Comparison of ENCODE assay signal across 11 cellular contexts in the genomic region with DNA sequence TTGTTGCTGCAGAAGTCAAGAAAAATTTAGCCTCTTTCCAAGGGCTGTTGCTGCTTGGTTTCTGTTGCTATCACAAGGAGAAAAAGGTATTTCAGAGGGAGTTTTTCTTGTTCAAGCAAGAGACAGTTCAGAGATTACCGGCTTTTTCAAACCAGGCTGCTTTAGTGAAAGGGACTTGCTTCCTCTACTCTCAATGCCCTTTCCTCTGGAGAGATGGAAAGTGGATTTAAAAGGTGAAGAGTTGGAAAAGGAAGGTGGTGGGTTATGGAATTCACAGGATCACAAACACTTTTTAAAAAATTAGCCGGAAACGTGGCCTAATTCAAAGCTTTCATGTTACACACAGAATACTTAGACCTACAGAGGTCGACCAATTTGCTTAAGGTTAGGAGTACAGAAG. TPM values are rescaled to one million over a fixed set of nuclear protein-coding genes. Genes with fewer than 3 reads are reported as not detected.
DNase-seq lines count a peak whose midpoint lies in the region; ATAC-seq, FAIRE-seq and TF ChIP-seq lines count a peak whose summit lies in the region.
"Had no signal": no experiment of that assay in that cellular context is flagged by ENCODE, and none has a peak within 500 bp of the region (broad histone marks: within the 10 kb centered on the region; RNA-seq: fewer than 3 reads in every experiment).

No MANE protein-coding gene starts in this region.

- TF ChIP-seq CTCF in AG04449 (IDR thresholded peaks at IDR 0.05; ENCODE audit: insufficient read depth, low read length, missing control alignments) (no peak), HFF-Myc (IDR thresholded peaks at IDR 0.05; ENCODE audit: low read depth, low read length, missing control alignments) (no peak), GM12878 (IDR thresholded peaks at IDR 0.05 in 2 of 3, conservative IDR thresholded peaks at IDR 0.05 in 1 of 3; ENCODE audit: control insufficient read depth in 2 of 3, extremely low read depth in 1 of 3, insufficient read depth in 1 of 3, low read depth in 3 of 3, low read length in 3 of 3) (no peak), mesothelial cell of epicardium (IDR thresholded peaks at IDR 0.05; ENCODE audit: unreplicated experiment) (no peak)

- no peak for TF ChIP-seq POLR2A in GM12878 (IDR thresholded peaks at IDR 0.05; ENCODE audit: low read depth, low read length)

- ATAC-seq in GM12878: no peak
- ATAC-seq in HG03095 (IDR thresholded peaks at IDR 0.05; ENCODE audit: unreplicated experiment): no peak
- ATAC-seq in HG03108 (IDR thresholded peaks at IDR 0.05; ENCODE audit: unreplicated experiment): no peak

- CTCF ChIA-PET in AG04449 (lab: Yijun Ruan, JAX) (no interaction called here), GM12878 (lab: Yijun Ruan, JAX) (interaction anchor here (0.6 kb wide), 1 partner anchor 71 kb away, joined by 3 read pairs; no protein-coding TSS in a partner anchor)

- DNase-seq in AG04449 (ENCODE audit: low read depth, low spot score) (no peak), HFF-Myc (ENCODE audit: extremely low read depth, low read depth) (no peak), GM12878 (ENCODE audit: low read depth, low spot score) (no peak), mesothelial cell of epicardium (ENCODE audit: low spot score in 2 of 2, unreplicated experiment in 2 of 2) (no peak), amniotic stem cell (lab: John Stamatoyannopoulos, UW) (no peak), cortex of kidney (lab: John Stamatoyannopoulos, UW) (no peak)
- DNase-seq: kidney glomerular epithelial cell, SIG-M5 had no signal

- H3K27me3 Mint-ChIP-seq in mesothelial cell of epicardium (ENCODE audit: low read depth): peaks cover 7% of the 10 kb centered on the region

- peaks cover 0 to 17% of the 10 kb centered on the region in 2 experiments; a peak in 2 of 4 replicates for H3K36me3 ChIP-seq in GM12878 (ENCODE audit: control insufficient read depth in 2 of 2, insufficient read depth in 2 of 2, low read length in 1 of 2)

- no peaks in the 10 kb centered on the region for H3K9me3 ChIP-seq in GM12878 (replicated peaks; ENCODE audit: control insufficient read depth, insufficient read depth, low read length)

- no peaks in the 10 kb centered on the region for H4K20me1 ChIP-seq in GM12878 (ENCODE audit: control insufficient read depth, insufficient read depth)

- no peaks in the 10 kb centered on the region for H3K9me3 Mint-ChIP-seq in mesothelial cell of epicardium

- H3K36me3 Mint-ChIP-seq in mesothelial cell of epicardium: peaks cover 14% of the 10 kb centered on the region

- no peak overlapping the region for H2AFZ ChIP-seq in GM12878 (ENCODE audit: control insufficient read depth, low read depth, low read length)

- intact Hi-C loops in GM12878 (cut with micrococcal nuclease; ENCODE audit: unreplicated experiment): no loop called here

- POLR2A ChIA-PET in AG04449 (lab: Yijun Ruan, JAX): interaction anchor here (1.0 kb wide), 1 partner anchor 41 kb away, joined by 6 read pairs; a partner anchor contains a TSS
- POLR2A ChIA-PET in GM12878 (lab: Charles Lee): interaction anchor here (0.6 to 1.0 kb wide), 3 partner anchors 39 to 44 kb away, joined by 3 to 4 read pairs (median 3); no protein-coding TSS in a partner anchor

- peaks cover 6% of the 10 kb centered on the region; the same call in 1 of the 2 replicates for H3K4me1 ChIP-seq in GM12878 (ENCODE audit: control insufficient read depth, insufficient read depth, low read length)

- H3K27ac Mint-ChIP-seq in mesothelial cell of epicardium: peak overlapping the region; percentile 92

- peaks cover 28% of the 10 kb centered on the region for H3K4me1 Mint-ChIP-seq in mesothelial cell of epicardium

- FAIRE-seq in GM12878 (lab: Jason Lieb, UNC): no peak
- FAIRE-seq: HTR-8/SVneo had no signal

- no peak overlapping the region for H3K27ac ChIP-seq in GM12878 (ENCODE audit: control insufficient read depth, insufficient read depth)

- SMC1A ChIA-PET in GM12878 (lab: Charles Lee; ENCODE audit: uncharacterized antibody, unreplicated experiment): interaction anchor here (1.0 to 1.1 kb wide), 2 partner anchors 45 to 70 kb away, joined by 4 read pairs; no protein-coding TSS in a partner anchor

- WGBS in GM12878 (ENCODE audit: insufficient coverage, insufficient replicate concordance, low lambda C conversion rate, missing lambda C conversion rate): 84% methylated on average over 4 of the region's 4 CpGs

- H3K9ac ChIP-seq in GM12878 (ENCODE audit: control insufficient read depth, insufficient read depth, low read length): peak overlapping the region; percentile 75

- no peak for TF ChIP-seq EP300 in GM12878 (IDR thresholded peaks at IDR 0.05; ENCODE audit: borderline replicate concordance in 1 of 2, control insufficient read depth in 1 of 2, low read depth in 2 of 2, low read length in 2 of 2)

- BruUV-seq in GM12878 (replicated peaks; lab: Mats Ljungman, UMichigan): TSS peak; percentile 64

- H3K27me3 ChIP-seq in GM12878 (replicated peaks in 1 of 2; ENCODE audit: control insufficient read depth in 2 of 2, insufficient read depth in 2 of 2, low read length in 1 of 2): no peaks in the 10 kb centered on the region

- H3K4me2 ChIP-seq in GM12878 (ENCODE audit: control insufficient read depth, insufficient read depth): peak overlapping the region; percentile 19

- H3K4me3 ChIP-seq in AG04449 (ENCODE audit: low read depth, low read length) (peak overlapping the region; percentile 85), HFF-Myc (replicated peaks; ENCODE audit: low read depth, low read length) (peak overlapping the region; percentile 76), GM12878 (peak overlapping the region; percentile 70)

- in situ Hi-C loops in GM12878 (cut with MboI): no loop called here

- H3K4me3 Mint-ChIP-seq in mesothelial cell of epicardium: peak overlapping the region; percentile 88

- H3K79me2 ChIP-seq in GM12878 (ENCODE audit: control insufficient read depth, insufficient read depth, low read length): peaks cover 22% of the 10 kb centered on the region

- no peak for TF ChIP-seq RAD21 in GM12878 (IDR thresholded peaks at IDR 0.05; ENCODE audit: insufficient read depth, low read depth, low read length)

- RAD21 ChIA-PET in GM12878 (lab: Charles Lee; ENCODE audit: unreplicated experiment): interaction anchor here (1.1 kb wide), 2 partner anchors 42 to 44 kb away, joined by 3 read pairs; no protein-coding TSS in a partner anchor

RNA-seq across cellular contexts. Expression of a gene that starts 1.1 kb away (rescaled TPM):
- 104 and 119 TPM in 2 replicates for total RNA-seq in GM12878 (2013; cell fraction: nucleolus; rRNA removed)
- total RNA-seq in GM12878 (2014; rRNA removed) (26.3 and 31.2 TPM in 2 replicates), GM12878 (2014; rRNA removed; fragmentation: Illumina TruSeq; extraction: Trizol) (21.5 and 25.0 TPM in 2 replicates), GM12878 (2021) (38.3 and 40.0 TPM in 2 replicates), mesothelial cell of epicardium (127 to 138 TPM (median 134 TPM) in 3 replicates)
- 37.6 TPM for polyA plus RNA-seq in GM12878 (2011; ENCODE audit: low read depth)
- polyA plus RNA-seq in GM12878 (2011; rRNA removed) (60.7 and 73.5 TPM in 2 replicates), GM12878 (2014; fragmentation: Illumina TruSeq; extraction: Trizol) (41.4 and 47.2 TPM in 2 replicates), GM12878 (2014; fragmentation: Nextera tagmentation; extraction: Ambion mirVana) (10 to 100 TPM; 14.3 to 23.7 TPM), GM12878 (2014; rRNA removed) (43.9 and 51.8 TPM in 2 replicates), GM12878 (2016; fragmentation: Nextera tagmentation; extraction: Ambion mirVana) (10 to 100 TPM; 15.5 to 27.6 TPM)
- polyA plus RNA-seq in GM12878 (2011; cell fraction: cytosol; rRNA removed): 49.1 and 49.8 TPM in 2 replicates
- 245 and 317 TPM in 2 replicates for polyA plus RNA-seq in GM12878 (2011; cell fraction: nucleus; rRNA removed)
- 44.8 and 49.9 TPM in 2 replicates for polyA plus RNA-seq in GM12878 (2012)
- 39.3 and 65.1 TPM in 2 replicates for polyA minus RNA-seq in GM12878 (2011; rRNA and poly(A)+ RNA removed)
- polyA minus RNA-seq in GM12878 (2011; cell fraction: cytosol; rRNA and poly(A)+ RNA removed): 9.0 and 13.4 TPM in 2 replicates
- polyA minus RNA-seq in GM12878 (2011; cell fraction: nucleus; rRNA and poly(A)+ RNA removed): 45.9 and 59.0 TPM in 2 replicates

RNA-seq across cellular contexts. Expression of a gene that starts 40.2 kb away (rescaled TPM):
- total RNA-seq in GM12878 (2013; cell fraction: nucleolus; rRNA removed): 2,657 and 2,906 TPM in 2 replicates
- total RNA-seq in GM12878 (2014; rRNA removed) (1,257 and 1,302 TPM in 2 replicates), GM12878 (2014; rRNA removed; fragmentation: Illumina TruSeq; extraction: Trizol) (912 and 984 TPM in 2 replicates), GM12878 (2021) (1,487 and 1,505 TPM in 2 replicates), mesothelial cell of epicardium (424 to 453 TPM (median 452 TPM) in 3 replicates)
- 1,106 TPM for polyA plus RNA-seq in GM12878 (2011; ENCODE audit: low read depth)
- polyA plus RNA-seq in GM12878 (2011; rRNA removed) (2,011 and 2,640 TPM in 2 replicates), GM12878 (2014; fragmentation: Illumina TruSeq; extraction: Trizol) (1,523 and 1,631 TPM in 2 replicates), GM12878 (2014; fragmentation: Nextera tagmentation; extraction: Ambion mirVana) (100 to 1,000 TPM; 491 to 500 TPM), GM12878 (2014; rRNA removed) (1,361 and 1,456 TPM in 2 replicates), GM12878 (2016; fragmentation: Nextera tagmentation; extraction: Ambion mirVana) (1,000 to 10,000 TPM; 1,696 to 1,742 TPM)
- polyA plus RNA-seq in GM12878 (2011; cell fraction: cytosol; rRNA removed): 2,081 and 2,225 TPM in 2 replicates
- polyA plus RNA-seq in GM12878 (2011; cell fraction: nucleus; rRNA removed): 3,305 and 4,399 TPM in 2 replicates
- polyA plus RNA-seq in GM12878 (2012): 1,702 and 1,753 TPM in 2 replicates
- polyA minus RNA-seq in GM12878 (2011; rRNA and poly(A)+ RNA removed): 2,197 and 2,457 TPM in 2 replicates
- polyA minus RNA-seq in GM12878 (2011; cell fraction: cytosol; rRNA and poly(A)+ RNA removed): 720 and 815 TPM in 2 replicates
- polyA minus RNA-seq in GM12878 (2011; cell fraction: nucleus; rRNA and poly(A)+ RNA removed): 1,090 and 1,249 TPM in 2 replicates

RNA-seq across cellular contexts. Expression of a gene that starts 48.7 kb away (rescaled TPM):
- 1.2 and 2.0 TPM in 2 replicates for total RNA-seq in GM12878 (2013; cell fraction: nucleolus; rRNA removed)
- total RNA-seq in GM12878 (2014; rRNA removed): 0.23 and 0.44 TPM in 2 replicates
- 0.31 and 0.32 TPM in 2 replicates for total RNA-seq in GM12878 (2014; rRNA removed; fragmentation: Illumina TruSeq; extraction: Trizol)
- total RNA-seq in GM12878 (2021): 0.24 TPM in 1 of 2 replicates, not detected in the other
- 0.31 TPM for polyA plus RNA-seq in GM12878 (2011; ENCODE audit: low read depth)
- 0.39 and 0.54 TPM in 2 replicates for polyA plus RNA-seq in GM12878 (2011; rRNA removed)
- polyA plus RNA-seq in GM12878 (2011; cell fraction: cytosol; rRNA removed): 0.32 and 0.36 TPM in 2 replicates
- polyA plus RNA-seq in GM12878 (2011; cell fraction: nucleus; rRNA removed): 4.4 and 4.5 TPM in 2 replicates
- polyA plus RNA-seq in GM12878 (2012): 0.26 and 0.62 TPM in 2 replicates
- 0.25 and 0.46 TPM in 2 replicates for polyA plus RNA-seq in GM12878 (2014; fragmentation: Illumina TruSeq; extraction: Trizol)
- under 1 TPM; 0.18 to 0.20 TPM for polyA plus RNA-seq in GM12878 (2014; fragmentation: Nextera tagmentation; extraction: Ambion mirVana)
- polyA plus RNA-seq in GM12878 (2014; rRNA removed): 0.27 and 0.33 TPM in 2 replicates
- under 1 TPM; 0.06 to 0.17 TPM for polyA plus RNA-seq in GM12878 (2016; fragmentation: Nextera tagmentation; extraction: Ambion mirVana)
- polyA minus RNA-seq in GM12878 (2011; rRNA and poly(A)+ RNA removed): 0.10 and 0.15 TPM in 2 replicates
- polyA minus RNA-seq in GM12878 (2011; cell fraction: cytosol; rRNA and poly(A)+ RNA removed): not detected in 2 replicates
- 0.24 and 0.29 TPM in 2 replicates for polyA minus RNA-seq in GM12878 (2011; cell fraction: nucleus; rRNA and poly(A)+ RNA removed)
- 1.2 to 1.9 TPM (median 1.3 TPM) in 3 replicates for total RNA-seq in mesothelial cell of epicardium
